In genomic region chr3:101069796-101070195, GRCh38 we compare ENCODE assay signal across 19 cellular contexts.
DNase-seq lines count a peak whose midpoint lies in the region; ATAC-seq and TF ChIP-seq lines count a peak whose summit lies in the region.
"Had no signal": no experiment of that assay in that cellular context is flagged by ENCODE, and none has a peak within 500 bp of the region (broad histone marks: within the 10 kb centered on the region; RNA-seq: fewer than 3 reads in every experiment).

No MANE protein-coding gene starts in this region.

- no peaks in the 10 kb centered on the region for H4K20me1 ChIP-seq in neural progenitor cell (ENCODE audit: low read depth)

- 100% methylated on average over 1 of the region's 1 CpG; no CpG with 5 or more reads in 1 of the 2 experiments for WGBS in endodermal cell (ENCODE audit: insufficient coverage in 1 of 2, insufficient read length in 1 of 2), 2 experiments
- WGBS in spleen, 5 donors = 79 to 96% (median 89%) methylated on average over 1 of the region's 1 CpG

- H3K36me3 ChIP-seq in endodermal cell (ENCODE audit: control insufficient read depth, insufficient read depth, low read length) (no peaks in the 10 kb centered on the region), neural progenitor cell (no peaks in the 10 kb centered on the region), spleen (no peaks in the 10 kb centered on the region)
- H3K36me3 ChIP-seq: prostate gland, tibial nerve had no signal

- H3K4me1 Mint-ChIP-seq in endodermal cell = peaks cover 9% of the 10 kb centered on the region
- H3K4me1 Mint-ChIP-seq in neural progenitor cell = no peaks in the 10 kb centered on the region
- H3K4me1 Mint-ChIP-seq: activated naive CD8-positive, alpha-beta T cell treated with anti-CD3 and anti-CD28 coated beads for 36 hours; CD4-positive, CD25-positive, alpha-beta regulatory T cell; naive B cell; stimulated activated naive B cell treated with anti-CD40 and anti-IgM and Interleukin-4, amounts not matched to agents 10 μg/mL and 1 μg/mL and 100 μg/mL, for 72 hours had no signal

- H3K36me3 Mint-ChIP-seq in endodermal cell (ENCODE audit: low read depth) (no peaks in the 10 kb centered on the region), neural progenitor cell (no peaks in the 10 kb centered on the region)
- H3K36me3 Mint-ChIP-seq: activated naive CD8-positive, alpha-beta T cell treated with anti-CD3 and anti-CD28 coated beads for 36 hours; CD4-positive, CD25-positive, alpha-beta regulatory T cell; naive B cell; stimulated activated naive B cell treated with anti-CD40 and anti-IgM and Interleukin-4, amounts not matched to agents 10 μg/mL and 1 μg/mL and 100 μg/mL, for 72 hours had no signal

- no peak overlapping the region for H3K4me2 ChIP-seq in neural progenitor cell
- H3K4me2 ChIP-seq: KMS-11 had no signal

- CTCF ChIA-PET in AG04449 (lab: Yijun Ruan, JAX) = interaction anchor here (1.0 to 1.7 kb wide), 4 partner anchors 12 to 312 kb away, joined by 3 to 7 read pairs (median 4); no protein-coding TSS in a partner anchor

- DNase-seq in AG04449 (ENCODE audit: low read depth, low spot score) = peak; percentile 4
- DNase-seq in endodermal cell = no peak
- DNase-seq in neural progenitor cell (ENCODE audit: low spot score) = no peak
- no peak for DNase-seq in NCI-H187 (lab: John Stamatoyannopoulos, UW)
- DNase-seq in spleen = no peak
- DNase-seq: GOT3, NCI-H1092 treated with DMSO at 0.1 percent for 48 hours had no signal

- H3K9me3 ChIP-seq in endodermal cell (ENCODE audit: control insufficient read depth, low read length) (peaks cover 3% of the 10 kb centered on the region), neural progenitor cell (ENCODE audit: low read depth) (no peaks in the 10 kb centered on the region), spleen (peaks cover 0 to 6% (median 2%) of the 10 kb centered on the region in 8 donors)
- H3K9me3 ChIP-seq: prostate gland had no signal

- peak overlapping the region; percentile 22 for H2AFZ ChIP-seq in neural progenitor cell (replicated peaks)

- H3K27ac ChIP-seq in endodermal cell (ENCODE audit: low read depth, low read length) (no peak overlapping the region), neural progenitor cell (no peak overlapping the region), spleen (no peak overlapping the region)
- H3K27ac ChIP-seq: KMS-11 had no signal

- ATAC-seq in HG02885 (IDR thresholded peaks at IDR 0.05; ENCODE audit: poor library complexity, unreplicated experiment) (peak; percentile 13), HG03469 (IDR thresholded peaks at IDR 0.05; ENCODE audit: unreplicated experiment) (no peak), HG03521 (IDR thresholded peaks at IDR 0.05; ENCODE audit: unreplicated experiment) (no peak)
- ATAC-seq: esophagus mucosa had no signal

- intact Hi-C loops in spleen (cut with DNase I; ENCODE audit: low total_unique reads) = no loop called here

- H3K27me3 Mint-ChIP-seq in endodermal cell (ENCODE audit: insufficient read depth) (peaks cover 3% of the 10 kb centered on the region), neural progenitor cell (ENCODE audit: insufficient read depth, low read depth) (no peaks in the 10 kb centered on the region)

- H3K27ac Mint-ChIP-seq in endodermal cell (peak overlapping the region; percentile 96), neural progenitor cell (no peak overlapping the region)
- H3K27ac Mint-ChIP-seq: activated naive CD8-positive, alpha-beta T cell treated with anti-CD3 and anti-CD28 coated beads for 36 hours; activated T-helper 1 cell treated with anti-CD3 and anti-CD28 coated beads, Interleukin-12 subunit alpha, Interleukin-12 subunit beta, Interleukin-2, Interleukin-4 antibody, amounts not matched to agents 30 ng/mL and 10 ng/mL and 1 ng/mL, durations not matched to agents 14 hours and 24 hours and 36 hours; CD4-positive, CD25-positive, alpha-beta regulatory T cell; naive B cell; stimulated activated naive B cell treated with anti-CD40 and anti-IgM and Interleukin-4, amounts not matched to agents 10 μg/mL and 1 μg/mL and 100 μg/mL, for 72 hours had no signal

- H3K4me3 ChIP-seq in AG04449 (ENCODE audit: low read depth, low read length) = no peak overlapping the region
- no peak overlapping the region for H3K4me3 ChIP-seq in endodermal cell (ENCODE audit: low read length)
- no peak overlapping the region for H3K4me3 ChIP-seq in neural progenitor cell
- no peak overlapping the region for H3K4me3 ChIP-seq in spleen
- H3K4me3 ChIP-seq: prostate gland, tibial nerve had no signal

- no peak overlapping the region for H3K4me3 Mint-ChIP-seq in endodermal cell
- no peak overlapping the region for H3K4me3 Mint-ChIP-seq in neural progenitor cell
- H3K4me3 Mint-ChIP-seq: activated naive CD8-positive, alpha-beta T cell treated with anti-CD3 and anti-CD28 coated beads for 36 hours; activated T-helper 1 cell treated with anti-CD3 and anti-CD28 coated beads, Interleukin-12 subunit alpha, Interleukin-12 subunit beta, Interleukin-2, Interleukin-4 antibody, amounts not matched to agents 30 ng/mL and 10 ng/mL and 1 ng/mL, durations not matched to agents 14 hours and 24 hours and 36 hours; CD4-positive, CD25-positive, alpha-beta regulatory T cell; naive B cell; stimulated activated naive B cell treated with anti-CD40 and anti-IgM and Interleukin-4, amounts not matched to agents 10 μg/mL and 1 μg/mL and 100 μg/mL, for 72 hours had no signal

- TF ChIP-seq CTCF in AG04449 (IDR thresholded peaks at IDR 0.05; ENCODE audit: insufficient read depth, low read length, missing control alignments) (no peak), endodermal cell (conservative IDR thresholded peaks at IDR 0.05) (no peak), neural progenitor cell (IDR thresholded peaks at IDR 0.05) (no peak), spleen (IDR thresholded peaks at IDR 0.05 in 8 of 11, conservative IDR thresholded peaks at IDR 0.05 in 3 of 11) (no peak)

- H3K4me1 ChIP-seq in endodermal cell (ENCODE audit: control insufficient read depth, insufficient read depth, low read length) = no peaks in the 10 kb centered on the region
- H3K4me1 ChIP-seq in neural progenitor cell = no peaks in the 10 kb centered on the region
- H3K4me1 ChIP-seq in spleen = peaks cover 0 to 4% (median 0%) of the 10 kb centered on the region in 6 donors
- H3K4me1 ChIP-seq: prostate gland had no signal

- no peaks in the 10 kb centered on the region for H3F3A ChIP-seq in neural progenitor cell (ENCODE audit: low read depth)

- H3K9ac ChIP-seq in endodermal cell (ENCODE audit: extremely low read depth, low read length, poor library complexity, severe bottlenecking) = no peak overlapping the region
- no peak overlapping the region for H3K9ac ChIP-seq in neural progenitor cell
- H3K9ac ChIP-seq: KMS-11 had no signal

- TF ChIP-seq POLR2A in spleen (IDR thresholded peaks at IDR 0.05) = no peak

- POLR2A ChIA-PET in AG04449 (lab: Yijun Ruan, JAX) = no interaction called here

- H3K79me2 ChIP-seq in neural progenitor cell (ENCODE audit: low read depth) = no peaks in the 10 kb centered on the region

- H3K27me3 ChIP-seq in endodermal cell (ENCODE audit: control insufficient read depth, insufficient read depth, low read length, poor library complexity, severe bottlenecking) (no peaks in the 10 kb centered on the region), neural progenitor cell (no peaks in the 10 kb centered on the region), spleen (replicated peaks in 1 of 7) (peaks cover 0 to 4% (median 0%) of the 10 kb centered on the region in 7 donors)
- H3K27me3 ChIP-seq: tibial nerve had no signal

- peaks cover 6% of the 10 kb centered on the region for H3K9me3 Mint-ChIP-seq in endodermal cell
- no peaks in the 10 kb centered on the region for H3K9me3 Mint-ChIP-seq in neural progenitor cell
- H3K9me3 Mint-ChIP-seq: activated naive CD8-positive, alpha-beta T cell treated with anti-CD3 and anti-CD28 coated beads for 36 hours; activated T-helper 1 cell treated with anti-CD3 and anti-CD28 coated beads, Interleukin-12 subunit alpha, Interleukin-12 subunit beta, Interleukin-2, Interleukin-4 antibody, amounts not matched to agents 30 ng/mL and 10 ng/mL and 1 ng/mL, durations not matched to agents 14 hours and 24 hours and 36 hours; CD4-positive, CD25-positive, alpha-beta regulatory T cell; stimulated activated naive B cell treated with anti-CD40 and anti-IgM and Interleukin-4, amounts not matched to agents 10 μg/mL and 1 μg/mL and 100 μg/mL, for 72 hours had no signal
